Comparison of ENCODE assay signal across 1 cellular context in the genomic region with DNA sequence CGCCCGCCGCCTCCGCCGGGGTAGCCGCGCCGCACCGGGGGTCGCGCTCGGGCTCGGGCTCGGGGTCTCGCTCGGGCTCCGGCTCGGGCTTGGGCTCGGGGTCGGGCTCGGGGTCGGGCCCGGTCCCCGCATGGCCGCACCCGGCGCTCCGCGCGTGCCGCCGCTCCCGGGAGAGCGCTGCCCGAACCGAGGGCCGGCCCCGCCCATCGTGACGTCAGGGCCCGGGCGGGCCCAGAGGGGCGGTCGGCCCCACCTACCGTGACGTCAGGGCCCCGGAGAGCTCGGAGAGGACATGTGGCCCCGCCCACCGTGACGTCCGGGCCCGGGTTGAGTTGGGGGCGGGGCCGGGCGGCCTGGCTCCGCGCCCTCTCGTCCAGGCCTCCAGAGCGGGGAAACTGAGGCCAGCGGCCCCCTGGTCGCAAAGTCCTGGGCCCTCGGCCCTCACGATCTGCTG.
TF ChIP-seq lines count a peak whose summit lies in the region.

A gene with protein sequence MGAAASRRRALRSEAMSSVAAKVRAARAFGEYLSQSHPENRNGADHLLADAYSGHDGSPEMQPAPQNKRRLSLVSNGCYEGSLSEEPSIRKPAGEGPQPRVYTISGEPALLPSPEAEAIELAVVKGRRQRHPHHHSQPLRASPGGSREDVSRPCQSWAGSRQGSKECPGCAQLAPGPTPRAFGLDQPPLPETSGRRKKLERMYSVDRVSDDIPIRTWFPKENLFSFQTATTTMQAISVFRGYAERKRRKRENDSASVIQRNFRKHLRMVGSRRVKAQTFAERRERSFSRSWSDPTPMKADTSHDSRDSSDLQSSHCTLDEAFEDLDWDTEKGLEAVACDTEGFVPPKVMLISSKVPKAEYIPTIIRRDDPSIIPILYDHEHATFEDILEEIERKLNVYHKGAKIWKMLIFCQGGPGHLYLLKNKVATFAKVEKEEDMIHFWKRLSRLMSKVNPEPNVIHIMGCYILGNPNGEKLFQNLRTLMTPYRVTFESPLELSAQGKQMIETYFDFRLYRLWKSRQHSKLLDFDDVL (minus strand): TSS at position 188 of the 454 bp plus-strand sequence. CDS start 232 bp downstream, outside the sequence.

TF ChIP-seq in HepG2, 621 proteins besides CTCF, POLR2A, EP300 and RAD21 (continued from another document and continues in another):
- TF ChIP-seq, protein P1, sequence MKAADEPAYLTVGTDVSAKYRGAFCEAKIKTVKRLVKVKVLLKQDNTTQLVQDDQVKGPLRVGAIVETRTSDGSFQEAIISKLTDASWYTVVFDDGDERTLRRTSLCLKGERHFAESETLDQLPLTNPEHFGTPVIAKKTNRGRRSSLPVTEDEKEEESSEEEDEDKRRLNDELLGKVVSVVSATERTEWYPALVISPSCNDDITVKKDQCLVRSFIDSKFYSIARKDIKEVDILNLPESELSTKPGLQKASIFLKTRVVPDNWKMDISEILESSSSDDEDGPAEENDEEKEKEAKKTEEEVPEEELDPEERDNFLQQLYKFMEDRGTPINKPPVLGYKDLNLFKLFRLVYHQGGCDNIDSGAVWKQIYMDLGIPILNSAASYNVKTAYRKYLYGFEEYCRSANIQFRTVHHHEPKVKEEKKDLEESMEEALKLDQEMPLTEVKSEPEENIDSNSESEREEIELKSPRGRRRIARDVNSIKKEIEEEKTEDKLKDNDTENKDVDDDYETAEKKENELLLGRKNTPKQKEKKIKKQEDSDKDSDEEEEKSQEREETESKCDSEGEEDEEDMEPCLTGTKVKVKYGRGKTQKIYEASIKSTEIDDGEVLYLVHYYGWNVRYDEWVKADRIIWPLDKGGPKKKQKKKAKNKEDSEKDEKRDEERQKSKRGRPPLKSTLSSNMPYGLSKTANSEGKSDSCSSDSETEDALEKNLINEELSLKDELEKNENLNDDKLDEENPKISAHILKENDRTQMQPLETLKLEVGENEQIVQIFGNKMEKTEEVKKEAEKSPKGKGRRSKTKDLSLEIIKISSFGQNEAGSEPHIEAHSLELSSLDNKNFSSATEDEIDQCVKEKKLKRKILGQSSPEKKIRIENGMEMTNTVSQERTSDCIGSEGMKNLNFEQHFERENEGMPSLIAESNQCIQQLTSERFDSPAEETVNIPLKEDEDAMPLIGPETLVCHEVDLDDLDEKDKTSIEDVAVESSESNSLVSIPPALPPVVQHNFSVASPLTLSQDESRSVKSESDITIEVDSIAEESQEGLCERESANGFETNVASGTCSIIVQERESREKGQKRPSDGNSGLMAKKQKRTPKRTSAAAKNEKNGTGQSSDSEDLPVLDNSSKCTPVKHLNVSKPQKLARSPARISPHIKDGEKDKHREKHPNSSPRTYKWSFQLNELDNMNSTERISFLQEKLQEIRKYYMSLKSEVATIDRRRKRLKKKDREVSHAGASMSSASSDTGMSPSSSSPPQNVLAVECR (CRISPR knock-in tag; IDR thresholded peaks at IDR 0.05; ENCODE audit: borderline replicate concordance), result peak; percentile 33; the same call in 1 of the 2 replicates
- TF ChIP-seq, protein P2, sequence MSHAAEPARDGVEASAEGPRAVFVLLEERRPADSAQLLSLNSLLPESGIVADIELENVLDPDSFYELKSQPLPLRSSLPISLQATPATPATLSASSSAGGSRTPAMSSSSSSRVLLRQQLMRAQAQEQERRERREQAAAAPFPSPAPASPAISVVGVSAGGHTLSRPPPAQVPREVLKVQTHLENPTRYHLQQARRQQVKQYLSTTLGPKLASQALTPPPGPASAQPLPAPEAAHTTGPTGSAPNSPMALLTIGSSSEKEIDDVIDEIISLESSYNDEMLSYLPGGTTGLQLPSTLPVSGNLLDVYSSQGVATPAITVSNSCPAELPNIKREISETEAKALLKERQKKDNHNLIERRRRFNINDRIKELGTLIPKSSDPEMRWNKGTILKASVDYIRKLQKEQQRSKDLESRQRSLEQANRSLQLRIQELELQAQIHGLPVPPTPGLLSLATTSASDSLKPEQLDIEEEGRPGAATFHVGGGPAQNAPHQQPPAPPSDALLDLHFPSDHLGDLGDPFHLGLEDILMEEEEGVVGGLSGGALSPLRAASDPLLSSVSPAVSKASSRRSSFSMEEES (CRISPR knock-in tag; IDR thresholded peaks at IDR 0.05), result 0 out of 2 replicates have a peak, but pooled peaks have one; percentile 15
- TF ChIP-seq, protein P3, sequence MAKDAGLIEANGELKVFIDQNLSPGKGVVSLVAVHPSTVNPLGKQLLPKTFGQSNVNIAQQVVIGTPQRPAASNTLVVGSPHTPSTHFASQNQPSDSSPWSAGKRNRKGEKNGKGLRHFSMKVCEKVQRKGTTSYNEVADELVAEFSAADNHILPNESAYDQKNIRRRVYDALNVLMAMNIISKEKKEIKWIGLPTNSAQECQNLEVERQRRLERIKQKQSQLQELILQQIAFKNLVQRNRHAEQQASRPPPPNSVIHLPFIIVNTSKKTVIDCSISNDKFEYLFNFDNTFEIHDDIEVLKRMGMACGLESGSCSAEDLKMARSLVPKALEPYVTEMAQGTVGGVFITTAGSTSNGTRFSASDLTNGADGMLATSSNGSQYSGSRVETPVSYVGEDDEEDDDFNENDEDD (CRISPR knock-in tag; IDR thresholded peaks at IDR 0.05; ENCODE audit: borderline replicate concordance), result peak; percentile 11; the same call in 1 of the 2 replicates
- TF ChIP-seq SP4 (CRISPR knock-in tag; IDR thresholded peaks at IDR 0.05) (peak; percentile 96), BRD4 (CRISPR knock-in tag; IDR thresholded peaks at IDR 0.05) (0 out of 2 replicates have a peak, but pooled peaks have one; percentile 79), THAP11 (CRISPR knock-in tag; IDR thresholded peaks at IDR 0.05) (peak; percentile 14; the same call in 1 of the 2 replicates), KDM2A (CRISPR knock-in tag; IDR thresholded peaks at IDR 0.05; ENCODE audit: borderline replicate concordance, low read depth) (0 out of 2 replicates have a peak, but pooled peaks have one; percentile 32), NR2F6 (IDR thresholded peaks at IDR 0.05) (no peak), NR2F6 (CRISPR knock-in tag; IDR thresholded peaks at IDR 0.05) (no peak), ZNF781 (CRISPR knock-in tag; IDR thresholded peaks at IDR 0.05; ENCODE audit: borderline replicate concordance, not compliant biosample characterization) (no peak), RFX5 (IDR thresholded peaks at IDR 0.05; ENCODE audit: low read depth, low read length) (peak; percentile 71), GABPB1 (CRISPR knock-in tag; IDR thresholded peaks at IDR 0.05) (peak; percentile 39; the same call in 1 of the 2 replicates), KMT2A (CRISPR knock-in tag; IDR thresholded peaks at IDR 0.05) (no peak; the same call in 1 of the 2 replicates), FOXM1 (CRISPR knock-in tag; IDR thresholded peaks at IDR 0.05) (no peak), MAZ (IDR thresholded peaks at IDR 0.05; ENCODE audit: borderline replicate concordance, low read depth, low read length) (no peak), MAZ (CRISPR knock-in tag; IDR thresholded peaks at IDR 0.05; ENCODE audit: low read depth) (peak; percentile 61; the same call in 1 of the 2 replicates), ZMYM4 (CRISPR knock-in tag; IDR thresholded peaks at IDR 0.05) (0 out of 2 replicates have a peak, but pooled peaks have one; percentile 28), DR1 (CRISPR knock-in tag; IDR thresholded peaks at IDR 0.05) (peak; percentile 86), FOXA1 (IDR thresholded peaks at IDR 0.05) (no peak), FOXA1 (CRISPR knock-in tag; IDR thresholded peaks at IDR 0.05) (no peak), POLR2AphosphoS5 (IDR thresholded peaks at IDR 0.05; ENCODE audit: low read depth, low read length) (peak; percentile 40; the same call in 1 of the 2 replicates), ISX (CRISPR knock-in tag; conservative IDR thresholded peaks at IDR 0.05) (no peak)
- TF ChIP-seq, protein P4, sequence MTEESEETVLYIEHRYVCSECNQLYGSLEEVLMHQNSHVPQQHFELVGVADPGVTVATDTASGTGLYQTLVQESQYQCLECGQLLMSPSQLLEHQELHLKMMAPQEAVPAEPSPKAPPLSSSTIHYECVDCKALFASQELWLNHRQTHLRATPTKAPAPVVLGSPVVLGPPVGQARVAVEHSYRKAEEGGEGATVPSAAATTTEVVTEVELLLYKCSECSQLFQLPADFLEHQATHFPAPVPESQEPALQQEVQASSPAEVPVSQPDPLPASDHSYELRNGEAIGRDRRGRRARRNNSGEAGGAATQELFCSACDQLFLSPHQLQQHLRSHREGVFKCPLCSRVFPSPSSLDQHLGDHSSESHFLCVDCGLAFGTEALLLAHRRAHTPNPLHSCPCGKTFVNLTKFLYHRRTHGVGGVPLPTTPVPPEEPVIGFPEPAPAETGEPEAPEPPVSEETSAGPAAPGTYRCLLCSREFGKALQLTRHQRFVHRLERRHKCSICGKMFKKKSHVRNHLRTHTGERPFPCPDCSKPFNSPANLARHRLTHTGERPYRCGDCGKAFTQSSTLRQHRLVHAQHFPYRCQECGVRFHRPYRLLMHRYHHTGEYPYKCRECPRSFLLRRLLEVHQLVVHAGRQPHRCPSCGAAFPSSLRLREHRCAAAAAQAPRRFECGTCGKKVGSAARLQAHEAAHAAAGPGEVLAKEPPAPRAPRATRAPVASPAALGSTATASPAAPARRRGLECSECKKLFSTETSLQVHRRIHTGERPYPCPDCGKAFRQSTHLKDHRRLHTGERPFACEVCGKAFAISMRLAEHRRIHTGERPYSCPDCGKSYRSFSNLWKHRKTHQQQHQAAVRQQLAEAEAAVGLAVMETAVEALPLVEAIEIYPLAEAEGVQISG (CRISPR knock-in tag; IDR thresholded peaks at IDR 0.05), result 0 out of 2 replicates have a peak, but pooled peaks have one; percentile 9
- TF ChIP-seq, protein P5, sequence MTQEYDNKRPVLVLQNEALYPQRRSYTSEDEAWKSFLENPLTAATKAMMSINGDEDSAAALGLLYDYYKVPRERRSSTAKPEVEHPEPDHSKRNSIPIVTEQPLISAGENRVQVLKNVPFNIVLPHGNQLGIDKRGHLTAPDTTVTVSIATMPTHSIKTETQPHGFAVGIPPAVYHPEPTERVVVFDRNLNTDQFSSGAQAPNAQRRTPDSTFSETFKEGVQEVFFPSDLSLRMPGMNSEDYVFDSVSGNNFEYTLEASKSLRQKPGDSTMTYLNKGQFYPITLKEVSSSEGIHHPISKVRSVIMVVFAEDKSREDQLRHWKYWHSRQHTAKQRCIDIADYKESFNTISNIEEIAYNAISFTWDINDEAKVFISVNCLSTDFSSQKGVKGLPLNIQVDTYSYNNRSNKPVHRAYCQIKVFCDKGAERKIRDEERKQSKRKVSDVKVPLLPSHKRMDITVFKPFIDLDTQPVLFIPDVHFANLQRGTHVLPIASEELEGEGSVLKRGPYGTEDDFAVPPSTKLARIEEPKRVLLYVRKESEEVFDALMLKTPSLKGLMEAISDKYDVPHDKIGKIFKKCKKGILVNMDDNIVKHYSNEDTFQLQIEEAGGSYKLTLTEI (CRISPR knock-in tag; conservative IDR thresholded peaks at IDR 0.05), result no peak
- TF ChIP-seq, protein P6, sequence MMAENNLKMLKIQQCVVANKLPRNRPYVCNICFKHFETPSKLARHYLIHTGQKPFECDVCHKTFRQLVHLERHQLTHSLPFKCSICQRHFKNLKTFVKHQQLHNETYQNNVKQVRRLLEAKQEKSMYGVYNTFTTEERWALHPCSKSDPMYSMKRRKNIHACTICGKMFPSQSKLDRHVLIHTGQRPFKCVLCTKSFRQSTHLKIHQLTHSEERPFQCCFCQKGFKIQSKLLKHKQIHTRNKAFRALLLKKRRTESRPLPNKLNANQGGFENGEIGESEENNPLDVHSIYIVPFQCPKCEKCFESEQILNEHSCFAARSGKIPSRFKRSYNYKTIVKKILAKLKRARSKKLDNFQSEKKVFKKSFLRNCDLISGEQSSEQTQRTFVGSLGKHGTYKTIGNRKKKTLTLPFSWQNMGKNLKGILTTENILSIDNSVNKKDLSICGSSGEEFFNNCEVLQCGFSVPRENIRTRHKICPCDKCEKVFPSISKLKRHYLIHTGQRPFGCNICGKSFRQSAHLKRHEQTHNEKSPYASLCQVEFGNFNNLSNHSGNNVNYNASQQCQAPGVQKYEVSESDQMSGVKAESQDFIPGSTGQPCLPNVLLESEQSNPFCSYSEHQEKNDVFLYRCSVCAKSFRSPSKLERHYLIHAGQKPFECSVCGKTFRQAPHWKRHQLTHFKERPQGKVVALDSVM (CRISPR knock-in tag; IDR thresholded peaks at IDR 0.05), result peak; percentile 76; the same call in 1 of the 2 replicates
- TF ChIP-seq, protein P7, sequence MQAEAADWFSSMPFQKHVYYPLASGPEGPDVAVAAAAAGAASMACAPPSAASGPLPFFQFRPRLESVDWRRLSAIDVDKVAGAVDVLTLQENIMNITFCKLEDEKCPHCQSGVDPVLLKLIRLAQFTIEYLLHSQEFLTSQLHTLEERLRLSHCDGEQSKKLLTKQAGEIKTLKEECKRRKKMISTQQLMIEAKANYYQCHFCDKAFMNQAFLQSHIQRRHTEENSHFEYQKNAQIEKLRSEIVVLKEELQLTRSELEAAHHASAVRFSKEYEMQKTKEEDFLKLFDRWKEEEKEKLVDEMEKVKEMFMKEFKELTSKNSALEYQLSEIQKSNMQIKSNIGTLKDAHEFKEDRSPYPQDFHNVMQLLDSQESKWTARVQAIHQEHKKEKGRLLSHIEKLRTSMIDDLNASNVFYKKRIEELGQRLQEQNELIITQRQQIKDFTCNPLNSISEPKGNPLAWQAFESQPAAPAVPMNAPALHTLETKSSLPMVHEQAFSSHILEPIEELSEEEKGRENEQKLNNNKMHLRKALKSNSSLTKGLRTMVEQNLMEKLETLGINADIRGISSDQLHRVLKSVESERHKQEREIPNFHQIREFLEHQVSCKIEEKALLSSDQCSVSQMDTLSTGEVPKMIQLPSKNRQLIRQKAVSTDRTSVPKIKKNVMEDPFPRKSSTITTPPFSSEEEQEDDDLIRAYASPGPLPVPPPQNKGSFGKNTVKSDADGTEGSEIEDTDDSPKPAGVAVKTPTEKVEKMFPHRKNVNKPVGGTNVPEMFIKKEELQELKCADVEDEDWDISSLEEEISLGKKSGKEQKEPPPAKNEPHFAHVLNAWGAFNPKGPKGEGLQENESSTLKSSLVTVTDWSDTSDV (CRISPR knock-in tag; IDR thresholded peaks at IDR 0.05), result peak; percentile 48; the same call in 1 of the 2 replicates
- TF ChIP-seq, protein P8, sequence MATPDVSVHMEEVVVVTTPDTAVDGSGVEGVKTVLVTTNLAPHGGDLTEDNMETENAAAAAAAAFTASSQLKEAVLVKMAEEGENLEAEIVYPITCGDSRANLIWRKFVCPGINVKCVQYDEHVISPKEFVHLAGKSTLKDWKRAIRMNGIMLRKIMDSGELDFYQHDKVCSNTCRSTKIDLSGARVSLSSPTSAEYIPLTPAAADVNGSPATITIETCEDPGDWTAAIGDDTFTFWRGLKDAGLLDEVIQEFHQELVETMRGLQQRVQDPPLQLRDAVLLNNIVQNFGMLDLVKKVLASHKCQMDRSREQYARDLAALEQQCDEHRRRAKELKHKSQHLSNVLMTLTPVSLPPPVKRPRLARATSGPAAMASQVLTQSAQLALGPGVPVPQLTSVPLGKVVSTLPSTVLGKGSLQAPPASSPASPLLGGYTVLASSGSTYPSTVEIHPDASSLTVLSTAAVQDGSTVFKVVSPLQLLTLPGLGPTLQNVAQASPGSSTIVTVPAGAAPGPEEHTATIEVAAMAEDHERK (CRISPR knock-in tag; IDR thresholded peaks at IDR 0.05; ENCODE audit: low read depth), result no peak
- TF ChIP-seq, protein P9, sequence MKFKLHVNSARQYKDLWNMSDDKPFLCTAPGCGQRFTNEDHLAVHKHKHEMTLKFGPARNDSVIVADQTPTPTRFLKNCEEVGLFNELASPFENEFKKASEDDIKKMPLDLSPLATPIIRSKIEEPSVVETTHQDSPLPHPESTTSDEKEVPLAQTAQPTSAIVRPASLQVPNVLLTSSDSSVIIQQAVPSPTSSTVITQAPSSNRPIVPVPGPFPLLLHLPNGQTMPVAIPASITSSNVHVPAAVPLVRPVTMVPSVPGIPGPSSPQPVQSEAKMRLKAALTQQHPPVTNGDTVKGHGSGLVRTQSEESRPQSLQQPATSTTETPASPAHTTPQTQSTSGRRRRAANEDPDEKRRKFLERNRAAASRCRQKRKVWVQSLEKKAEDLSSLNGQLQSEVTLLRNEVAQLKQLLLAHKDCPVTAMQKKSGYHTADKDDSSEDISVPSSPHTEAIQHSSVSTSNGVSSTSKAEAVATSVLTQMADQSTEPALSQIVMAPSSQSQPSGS (CRISPR knock-in tag; IDR thresholded peaks at IDR 0.05), result peak; percentile 51; the same call in 1 of the 2 replicates
